14 cellular contexts compared by ENCODE assay signal in genomic region chr3:33315826-33316225, GRCh38. TPM values are rescaled to one million over a fixed set of nuclear protein-coding genes. Genes with fewer than 3 reads are reported as not detected.
A peak's percentile ranks its signal among the peaks of the same experiment; 100 is the strongest.
DNase-seq lines count a peak whose midpoint lies in the region; ATAC-seq, FAIRE-seq and TF ChIP-seq lines count a peak whose summit lies in the region.
"Had no signal": no experiment of that assay in that cellular context is flagged by ENCODE, and none has a peak within 500 bp of the region (broad histone marks: within the 10 kb centered on the region; RNA-seq: fewer than 3 reads in every experiment).

No MANE protein-coding gene starts in this region.

- peak; percentile 52 for DNase-seq in MCF 10A (ENCODE audit: unreplicated experiment)
- no peak for DNase-seq in breast epithelium (ENCODE audit: low spot score in 2 of 2)
- peak; percentile 73 for DNase-seq in astrocyte (ENCODE audit: low read depth)
- peak; percentile 13 to 62 for DNase-seq in foreskin keratinocyte
- no peak for DNase-seq in RPMI8226
- DNase-seq in testis, result no peak
- DNase-seq: 8988T; activated naive CD4-positive, alpha-beta T cell treated with anti-CD3 and anti-CD28 coated beads for 36 hours; COR-L47; nucleus accumbens had no signal

- H3K9me3 Mint-ChIP-seq in MCF 10A (ENCODE audit: unreplicated experiment) (no peaks in the 10 kb centered on the region), astrocyte (ENCODE audit: unreplicated experiment) (peaks cover 7% of the 10 kb centered on the region)

- 90 to 93% methylated on average over 2 of the region's 2 CpGs for WGBS in testis, 2 donors

- FAIRE-seq in astrocyte (lab: Jason Lieb, UNC), result no peak

- peaks cover 4 to 7% of the 10 kb centered on the region in 2 donors for H3K9me3 ChIP-seq in breast epithelium
- no peaks in the 10 kb centered on the region for H3K9me3 ChIP-seq in astrocyte (ENCODE audit: insufficient read depth, low read depth, low read length)
- no peaks in the 10 kb centered on the region for H3K9me3 ChIP-seq in testis

- H3K4me1 ChIP-seq in breast epithelium (no peaks in the 10 kb centered on the region), astrocyte (ENCODE audit: insufficient read depth, low read length) (peaks cover 5% of the 10 kb centered on the region), foreskin keratinocyte (peaks cover 16% of the 10 kb centered on the region), testis (no peaks in the 10 kb centered on the region)

- H3K4me3 Mint-ChIP-seq in MCF 10A (ENCODE audit: unreplicated experiment) (no peak overlapping the region), astrocyte (ENCODE audit: unreplicated experiment) (no peak overlapping the region)
- H3K4me3 Mint-ChIP-seq: activated naive CD4-positive, alpha-beta T cell treated with anti-CD3 and anti-CD28 coated beads for 36 hours; mesothelial cell of epicardium had no signal

- H3K4me3 ChIP-seq in breast epithelium, result no peak overlapping the region
- no peak overlapping the region for H3K4me3 ChIP-seq in astrocyte (ENCODE audit: insufficient read depth, low read depth, low read length)
- H3K4me3 ChIP-seq in testis, result no peak overlapping the region

- no TSS peak for BruUV-seq in MCF 10A (replicated peaks; lab: Mats Ljungman, UMichigan)

- peaks cover 18% of the 10 kb centered on the region for H3K4me1 Mint-ChIP-seq in MCF 10A (ENCODE audit: insufficient read depth, unreplicated experiment)
- peaks cover 25% of the 10 kb centered on the region for H3K4me1 Mint-ChIP-seq in astrocyte (ENCODE audit: low read depth, unreplicated experiment)

- H3K27me3 ChIP-seq in breast epithelium (no peaks in the 10 kb centered on the region), astrocyte (ENCODE audit: insufficient read depth, low read length) (no peaks in the 10 kb centered on the region), foreskin keratinocyte (no peaks in the 10 kb centered on the region), testis (no peaks in the 10 kb centered on the region)

- CTCF ChIA-PET in MCF 10A (lab: Yijun Ruan, JAX), result no interaction called here

- ATAC-seq in foreskin keratinocyte, result no peak
- ATAC-seq in GM19452 (IDR thresholded peaks at IDR 0.05; ENCODE audit: unreplicated experiment), result no peak
- no peak for ATAC-seq in GM21367 (IDR thresholded peaks at IDR 0.05; ENCODE audit: unreplicated experiment)
- ATAC-seq: esophagus mucosa had no signal

- intact Hi-C loops in MCF 10A (cut with micrococcal nuclease), result no loop called here
- intact Hi-C loops in breast epithelium (cut with DNase I; ENCODE audit: low total_unique reads), result no loop called here
- intact Hi-C loops in testis (cut with DNase I; ENCODE audit: low total_unique reads), result no loop called here

- H2AFZ ChIP-seq in astrocyte (ENCODE audit: low read depth, low read length), result no peak overlapping the region

- H3K27me3 Mint-ChIP-seq in MCF 10A (ENCODE audit: insufficient read depth, unreplicated experiment) (no peaks in the 10 kb centered on the region), astrocyte (ENCODE audit: low read depth, unreplicated experiment) (no peaks in the 10 kb centered on the region)

- TF ChIP-seq POLR2A in breast epithelium (IDR thresholded peaks at IDR 0.05), result no peak
- no peak for TF ChIP-seq POLR2A in testis (IDR thresholded peaks at IDR 0.05)

- H3K27ac Mint-ChIP-seq in MCF 10A (ENCODE audit: low read depth, unreplicated experiment) (peak overlapping the region; percentile 52), astrocyte (ENCODE audit: unreplicated experiment) (no peak overlapping the region)
- H3K27ac Mint-ChIP-seq: activated naive CD4-positive, alpha-beta T cell treated with anti-CD3 and anti-CD28 coated beads for 36 hours; mesothelial cell of epicardium had no signal

- H3K79me2 ChIP-seq in astrocyte (ENCODE audit: insufficient read depth, low read length), result no peaks in the 10 kb centered on the region

- POLR2A ChIA-PET in MCF 10A (lab: Yijun Ruan, JAX), result interaction anchor here (1.1 kb wide), 1 partner anchor 16 kb away, joined by 3 read pairs; no protein-coding TSS in a partner anchor

- H3K27ac ChIP-seq in breast epithelium, result no peak overlapping the region
- no peak overlapping the region for H3K27ac ChIP-seq in astrocyte (ENCODE audit: low read depth, low read length)
- H3K27ac ChIP-seq in foreskin keratinocyte, result no peak overlapping the region
- H3K27ac ChIP-seq in testis, result no peak overlapping the region

- H3K36me3 ChIP-seq in breast epithelium (no peaks in the 10 kb centered on the region), astrocyte (ENCODE audit: insufficient read depth, low read length) (no peaks in the 10 kb centered on the region), testis (ENCODE audit: low read depth, missing control alignments) (no peaks in the 10 kb centered on the region)

- peak overlapping the region; percentile 31 for H3K4me2 ChIP-seq in astrocyte (ENCODE audit: low read length)

- TF ChIP-seq CTCF in MCF 10A (IDR thresholded peaks at IDR 0.05; ENCODE audit: unreplicated experiment), result no peak
- TF ChIP-seq CTCF in breast epithelium (IDR thresholded peaks at IDR 0.05), result no peak
- TF ChIP-seq CTCF in astrocyte (IDR thresholded peaks at IDR 0.05; ENCODE audit: insufficient read depth, low read depth, low read length), result no peak
- TF ChIP-seq CTCF in foreskin keratinocyte (conservative IDR thresholded peaks at IDR 0.05), result no peak
- TF ChIP-seq CTCF in testis (IDR thresholded peaks at IDR 0.05), result no peak

- H4K20me1 ChIP-seq in astrocyte (ENCODE audit: insufficient read depth, low read length), result no peaks in the 10 kb centered on the region

- no peak overlapping the region for H3K9ac ChIP-seq in astrocyte (ENCODE audit: low read length)

- peaks cover 11% of the 10 kb centered on the region for H3K36me3 Mint-ChIP-seq in MCF 10A (ENCODE audit: insufficient read depth, unreplicated experiment)
- peaks cover 20% of the 10 kb centered on the region for H3K36me3 Mint-ChIP-seq in astrocyte (ENCODE audit: low read depth, unreplicated experiment)

RNA-seq across cellular contexts. Expression of gene FBXL2, which starts 38.6 kb away (rescaled TPM):
- total RNA-seq in MCF 10A (2022) (9.6 and 9.8 TPM in 2 replicates), breast epithelium (10 to 100 TPM in 2 of 3 donors, 1 to 10 TPM in 1; 7.7 to 24.9 (median 19.7) TPM), astrocyte (23.3 and 25.6 TPM in 2 replicates), foreskin keratinocyte (10.8 and 14.7 TPM in 2 replicates), testis (10 to 100 TPM; 24.8 to 38.3 TPM)
- polyA plus RNA-seq in foreskin keratinocyte (7.2 and 7.4 TPM in 2 replicates), testis (ENCODE audit: insufficient read depth, low read depth, low replicate concordance) (55.7 TPM)
- total RNA-seq: activated naive CD4-positive, alpha-beta T cell treated with anti-CD3 and anti-CD28 coated beads for 36 hours had no signal

Comparison
In these comparisons a context has a peak if more than half of its experiments do, and no peak if none do; other contexts are left out.
1. DNase-seq: peak in MCF 10A (single experiment), astrocyte (single experiment) and foreskin keratinocyte (2 of 2); none in breast epithelium (0 of 2), RPMI8226 (single experiment) and testis (single experiment).